In the genomic region with DNA sequence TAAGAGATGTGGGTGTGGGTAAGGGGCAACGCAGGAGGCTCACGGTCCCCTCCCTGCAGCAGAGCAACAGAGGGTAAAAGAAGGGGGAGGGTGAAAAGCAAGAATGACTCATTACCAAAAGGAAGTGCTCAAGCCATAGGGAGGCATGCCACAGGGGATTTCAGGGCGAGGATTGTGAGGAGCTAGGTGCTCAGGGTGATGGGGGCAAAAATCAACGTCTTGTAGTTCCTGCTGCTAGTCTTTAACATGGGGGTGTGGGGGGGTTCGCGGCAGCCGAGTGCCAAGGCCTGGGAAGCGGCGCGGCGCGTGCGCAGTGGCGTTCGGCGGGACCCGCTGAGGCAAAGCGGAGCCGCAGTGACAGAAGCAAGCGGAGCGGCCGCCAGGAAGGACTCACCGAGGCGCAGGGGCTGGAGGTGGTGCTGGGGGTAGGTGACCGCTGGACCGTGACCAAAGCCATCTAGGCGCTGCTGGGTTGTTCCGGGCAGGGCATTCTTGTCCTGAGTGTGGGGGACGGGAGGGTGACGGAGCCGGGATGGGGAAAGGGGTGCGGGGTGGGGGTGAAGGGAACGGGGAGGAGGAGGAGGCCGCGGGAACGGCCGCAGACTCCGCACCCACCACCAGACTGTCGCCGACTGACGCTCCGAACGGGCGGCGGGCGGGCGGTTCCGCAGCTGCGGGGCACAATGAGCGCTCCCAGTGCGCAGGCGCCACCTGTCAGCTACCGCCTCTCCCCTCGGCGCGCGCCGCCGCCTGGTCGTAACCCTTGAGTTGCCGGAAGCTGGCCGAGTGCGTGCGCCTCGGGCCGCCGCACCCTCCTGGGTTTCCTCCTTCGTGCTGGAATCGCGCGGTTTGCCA, we compare ENCODE assay signal across 8 cellular contexts. TPM values are rescaled to one million over a fixed set of nuclear protein-coding genes. Genes with fewer than 3 reads are reported as not detected.
DNase-seq lines count a peak whose midpoint lies in the region; ATAC-seq and TF ChIP-seq lines count a peak whose summit lies in the region.

A gene with protein sequence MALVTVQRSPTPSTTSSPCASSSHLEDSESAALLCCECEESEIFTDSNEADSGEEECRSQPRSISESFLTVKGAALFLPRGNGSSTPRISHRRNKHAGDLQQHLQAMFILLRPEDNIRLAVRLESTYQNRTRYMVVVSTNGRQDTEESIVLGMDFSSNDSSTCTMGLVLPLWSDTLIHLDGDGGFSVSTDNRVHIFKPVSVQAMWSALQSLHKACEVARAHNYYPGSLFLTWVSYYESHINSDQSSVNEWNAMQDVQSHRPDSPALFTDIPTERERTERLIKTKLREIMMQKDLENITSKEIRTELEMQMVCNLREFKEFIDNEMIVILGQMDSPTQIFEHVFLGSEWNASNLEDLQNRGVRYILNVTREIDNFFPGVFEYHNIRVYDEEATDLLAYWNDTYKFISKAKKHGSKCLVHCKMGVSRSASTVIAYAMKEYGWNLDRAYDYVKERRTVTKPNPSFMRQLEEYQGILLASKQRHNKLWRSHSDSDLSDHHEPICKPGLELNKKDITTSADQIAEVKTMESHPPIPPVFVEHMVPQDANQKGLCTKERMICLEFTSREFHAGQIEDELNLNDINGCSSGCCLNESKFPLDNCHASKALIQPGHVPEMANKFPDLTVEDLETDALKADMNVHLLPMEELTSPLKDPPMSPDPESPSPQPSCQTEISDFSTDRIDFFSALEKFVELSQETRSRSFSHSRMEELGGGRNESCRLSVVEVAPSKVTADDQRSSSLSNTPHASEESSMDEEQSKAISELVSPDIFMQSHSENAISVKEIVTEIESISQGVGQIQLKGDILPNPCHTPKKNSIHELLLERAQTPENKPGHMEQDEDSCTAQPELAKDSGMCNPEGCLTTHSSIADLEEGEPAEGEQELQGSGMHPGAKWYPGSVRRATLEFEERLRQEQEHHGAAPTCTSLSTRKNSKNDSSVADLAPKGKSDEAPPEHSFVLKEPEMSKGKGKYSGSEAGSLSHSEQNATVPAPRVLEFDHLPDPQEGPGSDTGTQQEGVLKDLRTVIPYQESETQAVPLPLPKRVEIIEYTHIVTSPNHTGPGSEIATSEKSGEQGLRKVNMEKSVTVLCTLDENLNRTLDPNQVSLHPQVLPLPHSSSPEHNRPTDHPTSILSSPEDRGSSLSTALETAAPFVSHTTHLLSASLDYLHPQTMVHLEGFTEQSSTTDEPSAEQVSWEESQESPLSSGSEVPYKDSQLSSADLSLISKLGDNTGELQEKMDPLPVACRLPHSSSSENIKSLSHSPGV (N-terminal part only) (minus strand): TSS at position 685 of the 855 bp plus-strand sequence. CDS start 228 bp downstream, at position 457.

- no peak for TF ChIP-seq CTCF in KMS-11 (conservative IDR thresholded peaks at IDR 0.05; ENCODE audit: low read depth, low read length)

- no peaks in the 10 kb centered on the region for H3K9me3 ChIP-seq in muscle layer of colon (ENCODE audit: low read length)

- peak within 1 kb of the TSS; percentile 82 for H2AFZ ChIP-seq in KMS-11 (ENCODE audit: low read depth)

- H3K9ac ChIP-seq in KMS-11 (peak within 1 kb of the TSS; percentile 73), muscle layer of colon (ENCODE audit: low read length) (peak within 1 kb of the TSS; percentile 87)

- H3K4me1 ChIP-seq in KMS-11 (ENCODE audit: low read depth, poor library complexity, severe bottlenecking) = peaks cover 29% of the 10 kb centered on the region
- H3K4me1 ChIP-seq in muscle layer of colon (ENCODE audit: insufficient read depth, low read length) = peaks cover 11% of the 10 kb centered on the region

- DNase-seq in D341Med (ENCODE audit: low spot score) = peak; percentile 98
- DNase-seq in activated T-cell treated with anti-CD3 and anti-CD28 coated beads, Interleukin-2, amount 50 U/mL, for 1 hour = peak; percentile 89
- DNase-seq in stimulated activated CD8-positive, alpha-beta memory T cell treated with anti-CD3 and anti-CD28 coated beads, Interleukin-7, amount 100 ng/mL, for 24 hours (ENCODE audit: low read depth) = peak; percentile 73

- H3K4me3 ChIP-seq in KMS-11 (IDR thresholded peaks at IDR 0.05; ENCODE audit: insufficient read depth, low read depth, low read length) (peak within 1 kb of the TSS; percentile 52), muscle layer of colon (ENCODE audit: low read depth in 1 of 2, low read length in 2 of 2) (peak within 1 kb of the TSS; percentile 78 to 95)

- H4K20me1 ChIP-seq in KMS-11 (ENCODE audit: insufficient read depth) = no peaks in the 10 kb centered on the region

- H3K27ac ChIP-seq in KMS-11 (peak within 1 kb of the TSS; percentile 72), muscle layer of colon (ENCODE audit: low read depth, low read length) (peak within 1 kb of the TSS; percentile 89)

- H3K79me2 ChIP-seq in KMS-11 (ENCODE audit: insufficient read depth, low read depth) = peaks cover 45% of the 10 kb centered on the region

- no peaks in the 10 kb centered on the region for H3K36me3 ChIP-seq in KMS-11 (ENCODE audit: insufficient read depth)
- H3K36me3 ChIP-seq in muscle layer of colon (ENCODE audit: insufficient read depth, low read length) = no peaks in the 10 kb centered on the region

- peak; percentile 54 for ATAC-seq in GM21528 (IDR thresholded peaks at IDR 0.05; ENCODE audit: low FRiP score, unreplicated experiment)
- ATAC-seq in esophagus mucosa = peak; percentile 94

- H3K27me3 ChIP-seq in KMS-11 (ENCODE audit: insufficient read depth, low read depth) (no peaks in the 10 kb centered on the region), muscle layer of colon (ENCODE audit: control insufficient read depth in 1 of 2, insufficient read depth in 2 of 2, low read length in 2 of 2) (no peaks in the 10 kb centered on the region)

- peak within 1 kb of the TSS; percentile 82 for H3K4me2 ChIP-seq in KMS-11

TF ChIP-seq in PFSK-1, 5 proteins besides CTCF, POLR2A, EP300 and RAD21:
- TF ChIP-seq, protein P1, sequence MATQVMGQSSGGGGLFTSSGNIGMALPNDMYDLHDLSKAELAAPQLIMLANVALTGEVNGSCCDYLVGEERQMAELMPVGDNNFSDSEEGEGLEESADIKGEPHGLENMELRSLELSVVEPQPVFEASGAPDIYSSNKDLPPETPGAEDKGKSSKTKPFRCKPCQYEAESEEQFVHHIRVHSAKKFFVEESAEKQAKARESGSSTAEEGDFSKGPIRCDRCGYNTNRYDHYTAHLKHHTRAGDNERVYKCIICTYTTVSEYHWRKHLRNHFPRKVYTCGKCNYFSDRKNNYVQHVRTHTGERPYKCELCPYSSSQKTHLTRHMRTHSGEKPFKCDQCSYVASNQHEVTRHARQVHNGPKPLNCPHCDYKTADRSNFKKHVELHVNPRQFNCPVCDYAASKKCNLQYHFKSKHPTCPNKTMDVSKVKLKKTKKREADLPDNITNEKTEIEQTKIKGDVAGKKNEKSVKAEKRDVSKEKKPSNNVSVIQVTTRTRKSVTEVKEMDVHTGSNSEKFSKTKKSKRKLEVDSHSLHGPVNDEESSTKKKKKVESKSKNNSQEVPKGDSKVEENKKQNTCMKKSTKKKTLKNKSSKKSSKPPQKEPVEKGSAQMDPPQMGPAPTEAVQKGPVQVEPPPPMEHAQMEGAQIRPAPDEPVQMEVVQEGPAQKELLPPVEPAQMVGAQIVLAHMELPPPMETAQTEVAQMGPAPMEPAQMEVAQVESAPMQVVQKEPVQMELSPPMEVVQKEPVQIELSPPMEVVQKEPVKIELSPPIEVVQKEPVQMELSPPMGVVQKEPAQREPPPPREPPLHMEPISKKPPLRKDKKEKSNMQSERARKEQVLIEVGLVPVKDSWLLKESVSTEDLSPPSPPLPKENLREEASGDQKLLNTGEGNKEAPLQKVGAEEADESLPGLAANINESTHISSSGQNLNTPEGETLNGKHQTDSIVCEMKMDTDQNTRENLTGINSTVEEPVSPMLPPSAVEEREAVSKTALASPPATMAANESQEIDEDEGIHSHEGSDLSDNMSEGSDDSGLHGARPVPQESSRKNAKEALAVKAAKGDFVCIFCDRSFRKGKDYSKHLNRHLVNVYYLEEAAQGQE (IDR thresholded peaks at IDR 0.05; ENCODE audit: insufficient read depth in 1 of 2, low read depth in 2 of 2, low read length in 2 of 2) = 0 out of 4 replicates have a peak, but pooled peaks of 1 of the 2 experiments have one; percentile 23
- TF ChIP-seq TAF1 (IDR thresholded peaks at IDR 0.05; ENCODE audit: borderline replicate concordance, insufficient read depth, low read length) (no peak), FOXP2 (optimal IDR thresholded peaks at IDR 0.05; ENCODE audit: borderline replicate concordance, extremely low read depth, extremely low read length, insufficient read depth) (peak; percentile 80), SIN3A (IDR thresholded peaks at IDR 0.05; ENCODE audit: borderline replicate concordance, insufficient read depth, low read length) (0 out of 2 replicates have a peak, but pooled peaks have one; percentile 25), POLR2AphosphoS5 (IDR thresholded peaks at IDR 0.05; ENCODE audit: low read depth, low read length) (peak; percentile 78)

RNA-seq across cellular contexts. Expression of the gene that starts here (rescaled TPM):
- polyA plus RNA-seq in PFSK-1 (2012; ENCODE audit: insufficient read length, low read depth) = 14.8 TPM
- total RNA-seq in esophagus mucosa = 17.3 TPM

Comparison
In these comparisons a context has a peak if more than half of its experiments do, and no peak if none do; other contexts are left out.
1. Peak in every context shown above with its lines: DNase-seq, ATAC-seq, H3K4me3 ChIP-seq and H3K27ac ChIP-seq.